In the genomic region with DNA sequence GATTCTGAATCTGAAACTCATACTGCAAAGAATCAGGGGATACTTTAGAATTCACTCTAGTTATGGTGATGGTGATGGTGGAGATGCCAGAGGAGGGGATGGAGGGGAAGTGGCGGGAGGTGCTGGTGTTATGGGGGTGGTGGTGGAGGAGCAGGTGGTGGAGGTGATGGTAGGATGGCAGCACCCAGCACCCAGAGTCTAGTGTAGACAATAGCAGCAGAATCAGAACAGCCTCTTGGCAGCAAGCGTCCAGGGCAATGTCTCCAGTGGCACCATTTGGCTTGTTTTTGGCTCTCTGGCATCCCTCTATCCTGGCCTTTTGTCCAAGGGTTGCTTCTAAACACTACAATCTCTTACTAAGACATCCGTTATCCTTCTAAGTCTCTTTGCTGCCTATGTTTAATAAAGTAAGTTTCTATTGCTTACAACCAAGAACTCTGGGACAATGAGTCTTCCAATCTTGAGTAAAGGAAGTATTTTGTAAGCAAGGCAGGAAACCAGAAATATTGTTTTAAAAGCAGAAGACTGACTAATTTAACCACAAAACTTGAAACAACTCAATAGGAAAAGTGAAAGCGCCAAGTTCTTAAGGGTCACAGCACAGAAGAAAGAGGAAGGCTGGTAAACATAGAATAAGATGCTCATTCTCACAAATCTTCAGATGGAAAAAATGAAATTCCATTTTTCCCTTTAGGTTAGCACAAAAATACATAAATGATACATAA, we compare ENCODE assay signal across 11 cellular contexts. TPM values are rescaled to one million over a fixed set of nuclear protein-coding genes. Genes with fewer than 3 reads are reported as not detected.
DNase-seq lines count a peak whose midpoint lies in the region; ATAC-seq and TF ChIP-seq lines count a peak whose summit lies in the region.
"Had no signal": no experiment of that assay in that cellular context is flagged by ENCODE, and none has a peak within 500 bp of the region (broad histone marks: within the 10 kb centered on the region; RNA-seq: fewer than 3 reads in every experiment).

No MANE protein-coding gene starts in this region.

- H3K27me3 ChIP-seq in RWPE2 (ENCODE audit: insufficient read depth, poor library complexity, severe bottlenecking), result no peaks in the 10 kb centered on the region
- no peaks in the 10 kb centered on the region for H3K27me3 ChIP-seq in effector memory CD4-positive, alpha-beta T cell (replicated peaks; ENCODE audit: control insufficient read depth, insufficient read depth, low read length, poor library complexity, severe bottlenecking)
- H3K27me3 ChIP-seq in MG63, result 0 out of 2 replicates have a peak, but pooled peaks cover 2% of the 10 kb centered on the region
- H3K27me3 ChIP-seq: BE2C had no signal

- H3K4me3 ChIP-seq in RWPE2 (ENCODE audit: severe bottlenecking) (no peak overlapping the region), MG63 (no peak overlapping the region)
- H3K4me3 ChIP-seq in effector memory CD4-positive, alpha-beta T cell (ENCODE audit: insufficient read depth, low read depth, low read length, poor library complexity, severe bottlenecking), result peak overlapping the region; percentile 14

- H3K27ac ChIP-seq in RWPE2 (ENCODE audit: poor library complexity, severe bottlenecking), result no peak overlapping the region
- peak overlapping the region; percentile 43 for H3K27ac ChIP-seq in effector memory CD4-positive, alpha-beta T cell (ENCODE audit: insufficient read depth, low read length, poor library complexity, severe bottlenecking)
- H3K27ac ChIP-seq: foreskin keratinocyte had no signal

- TF ChIP-seq CTCF in RWPE2 (IDR thresholded peaks at IDR 0.05; ENCODE audit: poor library complexity, severe bottlenecking), result no peak

- peak overlapping the region; percentile 76 to 78 for H3K4me3 Mint-ChIP-seq in stimulated activated naive CD8-positive, alpha-beta T cell treated with anti-CD3 and anti-CD28 coated beads, Interleukin-15, amount 100 ng/mL, for 72 hours

- DNase-seq in activated effector memory CD4-positive, alpha-beta T cell treated with anti-CD3 and anti-CD28 coated beads, Interleukin-2, amount 50 U/mL, for 16 hours, result peak; percentile 38
- DNase-seq in activated effector memory CD4-positive, alpha-beta T cell treated with Interleukin-2 at 50 U/mL for 16 hours, result no peak
- DNase-seq in RWPE2 (ENCODE audit: low spot score) (no peak), MG63 (no peak), retina (no peak), NCI-H748 (lab: John Stamatoyannopoulos, UW; ENCODE audit: unreplicated experiment) (no peak)
- DNase-seq in effector memory CD4-positive, alpha-beta T cell, result no peak
- no peak for DNase-seq in stimulated activated naive CD8-positive, alpha-beta T cell treated with anti-CD3 and anti-CD28 coated beads, Interleukin-15, amount 100 ng/mL, for 72 hours
- DNase-seq: BE2C, NCI-H774 had no signal

- H3K9me3 Mint-ChIP-seq in stimulated activated naive CD8-positive, alpha-beta T cell treated with anti-CD3 and anti-CD28 coated beads, Interleukin-15, amount 100 ng/mL, for 72 hours, result peaks cover 9% of the 10 kb centered on the region in 2 donors

- peak overlapping the region; percentile 96 to 97 for H3K27ac Mint-ChIP-seq in stimulated activated naive CD8-positive, alpha-beta T cell treated with anti-CD3 and anti-CD28 coated beads, Interleukin-15, amount 100 ng/mL, for 72 hours

- H3K4me1 Mint-ChIP-seq in stimulated activated naive CD8-positive, alpha-beta T cell treated with anti-CD3 and anti-CD28 coated beads, Interleukin-15, amount 100 ng/mL, for 72 hours, result peaks cover 87% of the 10 kb centered on the region

- peak; percentile 33; the same call in 1 of the 3 replicates for ATAC-seq in RWPE2 (ENCODE audit: low read depth)
- ATAC-seq in stimulated activated naive CD8-positive, alpha-beta T cell treated with anti-CD3 and anti-CD28 coated beads, Interleukin-15, amount 100 ng/mL, for 72 hours, result peak; percentile 49

- H3K27me3 Mint-ChIP-seq in stimulated activated naive CD8-positive, alpha-beta T cell treated with anti-CD3 and anti-CD28 coated beads, Interleukin-15, amount 100 ng/mL, for 72 hours, result no peaks in the 10 kb centered on the region

- H3K4me1 ChIP-seq in RWPE2 (ENCODE audit: insufficient read depth, poor library complexity, severe bottlenecking), result no peaks in the 10 kb centered on the region
- peaks cover 57% of the 10 kb centered on the region for H3K4me1 ChIP-seq in effector memory CD4-positive, alpha-beta T cell (ENCODE audit: control insufficient read depth, insufficient read depth, low read length, poor library complexity, severe bottlenecking)
- H3K4me1 ChIP-seq: foreskin keratinocyte had no signal

- no peaks in the 10 kb centered on the region for H3K9me3 ChIP-seq in RWPE2 (ENCODE audit: severe bottlenecking)
- H3K9me3 ChIP-seq in effector memory CD4-positive, alpha-beta T cell (ENCODE audit: control insufficient read depth, low read length), result no peaks in the 10 kb centered on the region
- H3K9me3 ChIP-seq in MG63, result peaks cover 8% of the 10 kb centered on the region
- H3K9me3 ChIP-seq: BE2C had no signal

- H3K36me3 ChIP-seq in RWPE2 (ENCODE audit: low read depth) (no peaks in the 10 kb centered on the region), MG63 (no peaks in the 10 kb centered on the region)
- H3K36me3 ChIP-seq in effector memory CD4-positive, alpha-beta T cell (ENCODE audit: control insufficient read depth, insufficient read depth, low read length), result no peaks in the 10 kb centered on the region
- H3K36me3 ChIP-seq: BE2C had no signal

RNA-seq across cellular contexts. Expression of gene GDF10, which starts 42.4 kb away (rescaled TPM):
- not detected in 2 replicates for total RNA-seq in MG63 (2014; rRNA removed; shearing (Covaris generic); ENCODE audit: low replicate concordance)
- total RNA-seq: foreskin keratinocyte had no signal
